ENCODE assay signal across 8 cellular contexts in the genomic region with DNA sequence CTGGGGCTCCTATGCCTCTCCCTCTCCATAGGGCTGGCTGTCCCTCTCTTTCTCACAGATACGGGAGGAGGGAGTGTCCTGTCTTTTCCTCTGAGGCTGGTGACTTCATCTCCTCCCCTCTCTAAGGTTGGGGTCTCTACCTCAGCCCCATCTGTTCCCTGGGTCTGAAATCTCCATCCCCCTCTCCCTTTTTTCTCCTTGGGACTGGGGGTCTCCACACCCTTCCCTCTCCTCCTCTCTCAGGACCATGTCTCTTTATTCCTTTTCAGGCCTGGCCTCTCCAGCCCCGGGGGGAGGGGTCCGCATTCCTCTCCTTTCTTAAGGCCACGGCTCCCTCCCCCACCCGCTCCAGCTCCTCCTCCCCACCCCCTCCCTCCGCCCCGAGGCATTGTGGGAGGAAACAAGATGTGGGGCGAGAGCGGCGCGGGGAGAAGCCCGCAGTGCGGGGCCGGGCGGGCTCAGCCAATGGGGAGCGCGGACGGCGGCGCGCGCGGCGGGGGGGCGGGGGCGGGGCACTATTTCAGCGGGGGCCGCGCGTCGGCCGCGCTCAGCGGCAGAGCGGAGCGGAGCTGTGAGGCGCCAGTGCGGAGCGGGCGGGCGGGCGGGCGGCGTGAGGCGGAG.
DNase-seq lines count a peak whose midpoint lies in the region; ATAC-seq lines count a peak whose summit lies in the region.

Gene DYNLL2, plus strand, starts transcription at position 550 of the 621 bp plus-strand sequence. CDS start 3,672 bp downstream, outside the sequence.

- ATAC-seq in GM18907 (IDR thresholded peaks at IDR 0.05; ENCODE audit: unreplicated experiment): peak; percentile 61
- ATAC-seq in HG03159 (IDR thresholded peaks at IDR 0.05; ENCODE audit: unreplicated experiment): peak; percentile 65

- DNase-seq in NCI-H226 (peak; percentile 81), iris pigment epithelial cell (ENCODE audit: low read depth) (peak; percentile 90)
- DNase-seq in activated CD4-positive, CD25-positive, alpha-beta regulatory T cell treated with anti-CD3 and anti-CD28 coated beads, Interleukin-2, amount 50 U/mL, for 16 hours (ENCODE audit: low read depth, low spot score): peak; percentile 84
- peak; percentile 82 for DNase-seq in central memory CD4-positive, alpha-beta T cell
- DNase-seq in stimulated activated CD4-positive, alpha-beta T cell treated with anti-CD3 and anti-CD28 coated beads, Interleukin-12 subunit alpha, Interleukin-12 subunit beta, amount 100 ng/mL, for 24 hours (ENCODE audit: low read depth in 2 of 2): peak; percentile 83 to 91

- peak within 1 kb of the TSS; percentile 7; the same call in 1 of the 2 replicates for H3K27ac ChIP-seq in ACC112 (ENCODE audit: low read depth, low read length)

- peaks cover 45% of the 10 kb centered on the region for H3K79me2 ChIP-seq in ACC112 (ENCODE audit: control insufficient read depth, insufficient read depth, low read length, unreplicated experiment)

- H3K27me3 ChIP-seq in ACC112 (ENCODE audit: insufficient read depth, low read length): peaks cover 20% of the 10 kb centered on the region

- peak within 1 kb of the TSS; percentile 98 for H2AFZ ChIP-seq in ACC112 (ENCODE audit: low read length, unreplicated experiment)

- peak within 1 kb of the TSS; percentile 100 for H3K4me3 ChIP-seq in ACC112 (ENCODE audit: low read depth, low read length)

- peaks cover 17% of the 10 kb centered on the region for H3K4me1 ChIP-seq in ACC112 (ENCODE audit: control insufficient read depth, insufficient read depth, low read length, unreplicated experiment)

- H3K36me3 ChIP-seq in ACC112 (ENCODE audit: insufficient read depth, low read length): peaks cover 8% of the 10 kb centered on the region; the same call in 1 of the 2 replicates

Comparison
In these comparisons a context has a peak if more than half of its experiments do, and no peak if none do; other contexts are left out.
1. Peak in every context shown above with its lines: DNase-seq, ATAC-seq, H3K4me3 ChIP-seq and H3K27ac ChIP-seq.